8 cellular contexts compared by ENCODE assay signal in the genomic region with DNA sequence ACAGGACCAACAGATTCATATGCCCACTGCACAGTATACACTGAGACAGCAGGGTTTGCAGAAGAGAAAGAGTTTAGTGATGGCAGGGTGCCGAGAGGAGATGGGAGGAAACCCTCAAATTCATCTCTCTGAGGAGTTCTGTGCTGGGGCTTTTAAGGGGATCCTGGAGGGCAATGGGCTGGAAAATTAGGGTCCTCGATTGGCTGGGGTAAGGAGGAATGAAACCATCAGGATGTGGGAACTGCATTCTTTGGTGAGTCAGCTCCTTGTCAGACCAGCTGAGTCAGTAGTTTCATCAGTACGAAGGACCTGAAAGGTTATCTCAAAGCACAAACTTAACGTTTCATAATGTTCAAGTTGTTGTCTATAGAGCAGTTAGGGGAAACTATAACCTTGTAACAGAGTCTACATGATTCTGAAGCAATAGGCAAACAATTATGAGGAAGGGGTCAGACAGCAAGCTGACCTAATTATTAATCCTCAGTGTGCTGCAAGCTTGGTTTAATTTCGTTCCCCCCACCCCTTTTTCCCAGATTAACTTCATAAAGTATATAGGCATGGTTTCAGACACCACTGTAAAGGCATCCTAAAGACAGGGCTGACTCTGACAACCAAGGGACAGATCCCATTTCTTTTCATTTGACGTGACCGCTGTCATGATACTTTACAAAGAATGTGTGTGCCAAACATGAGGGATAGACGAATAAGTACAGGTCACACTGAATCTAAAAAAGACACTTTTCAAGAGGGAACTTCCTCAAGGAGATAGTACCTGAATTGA. TPM values are rescaled to one million over a fixed set of nuclear protein-coding genes. Genes with fewer than 3 reads are reported as not detected.
DNase-seq lines count a peak whose midpoint lies in the region; ATAC-seq and TF ChIP-seq lines count a peak whose summit lies in the region.

No MANE protein-coding gene starts in this region.

- H3K27me3 ChIP-seq in body of pancreas, result no peaks in the 10 kb centered on the region

- in situ Hi-C loops in Caki2 (cut with HindIII; ENCODE audit: low pct_unique_long_range_greater_than_20kb, low sequenced_read_pairs), result no loop called here

- no peaks in the 10 kb centered on the region for H3K36me3 ChIP-seq in body of pancreas (replicated peaks in 1 of 2; ENCODE audit: insufficient read depth in 1 of 2, low read depth in 2 of 2)
- peaks cover 31% of the 10 kb centered on the region for H3K36me3 ChIP-seq in mesodermal cell (ENCODE audit: control insufficient read depth, insufficient read depth, low read length)

- no peak overlapping the region for H3K4me3 ChIP-seq in body of pancreas
- peak overlapping the region; percentile 69 for H3K4me3 ChIP-seq in mesodermal cell (ENCODE audit: extremely low read depth, insufficient read depth, low read length, poor library complexity, severe bottlenecking)

- no peak for TF ChIP-seq CTCF in body of pancreas (IDR thresholded peaks at IDR 0.05)

- peak; percentile 57 for DNase-seq in Caki2 (ENCODE audit: low read depth)
- DNase-seq in LHCN-M2 (ENCODE audit: low read depth), result peak; percentile 90
- DNase-seq in body of pancreas, result peak in 1 of 4 donors; percentile 12
- DNase-seq in activated CD4-positive, CD25-positive, alpha-beta regulatory T cell (lab: John Stamatoyannopoulos, UW), result no peak
- no peak for DNase-seq in stimulated activated CD4-positive, alpha-beta T cell treated with anti-CD3 and anti-CD28 coated beads, Interleukin-1b, Interleukin-23, amount 100 ng/mL, for 48 hours
- no peak for DNase-seq in NCI-H526 treated with DMSO at 0.1 percent for 48 hours (lab: John Stamatoyannopoulos, UW)

- TF ChIP-seq POLR2A in body of pancreas (IDR thresholded peaks at IDR 0.05), result no peak

- ATAC-seq in body of pancreas, result no peak
- ATAC-seq in HG03520 (IDR thresholded peaks at IDR 0.05; ENCODE audit: unreplicated experiment), result no peak

- peak overlapping the region; percentile 71 to 87 (median 82) for H3K27ac ChIP-seq in body of pancreas
- peak overlapping the region; percentile 83 for H3K27ac ChIP-seq in mesodermal cell (ENCODE audit: low read depth, low read length, severe bottlenecking)

- H3K4me1 ChIP-seq in body of pancreas, result peaks cover 37% of the 10 kb centered on the region
- peaks cover 4% of the 10 kb centered on the region for H3K4me1 ChIP-seq in mesodermal cell (ENCODE audit: control insufficient read depth, insufficient read depth, low read length, poor library complexity, severe bottlenecking)

- WGBS in body of pancreas, 2 donors, result 41 to 45% methylated on average over 8 of the region's 8 CpGs
- WGBS in mesodermal cell (ENCODE audit: insufficient coverage in 2 of 2), 2 experiments, result 63 to 71% methylated on average over 6 to 8 of the region's 8 CpGs

- H3K9me3 ChIP-seq in body of pancreas (no peaks in the 10 kb centered on the region), mesodermal cell (ENCODE audit: control insufficient read depth, low read length) (peaks cover 14% of the 10 kb centered on the region)

- intact Hi-C loops in body of pancreas (cut with DNase I), result no loop called here

RNA-seq across cellular contexts. Expression of gene MSMO1, which starts 1.5 kb away (rescaled TPM):
- 141 and 152 TPM in 2 replicates for total RNA-seq in Caki2 (2014; rRNA removed; shearing (Covaris generic); ENCODE audit: low replicate concordance)
- total RNA-seq in LHCN-M2 (2014; rRNA removed) (70.5 and 74.1 TPM in 2 replicates), body of pancreas (10 to 100 TPM; 16.1 to 22.1 TPM)
- polyA plus RNA-seq in LHCN-M2 (2012), result 41.3 TPM
- polyA plus RNA-seq in mesodermal cell (2013, experiment 1 of 2), result 310 TPM
- 298 TPM for polyA plus RNA-seq in mesodermal cell (2013, experiment 2 of 2)

RNA-seq across cellular contexts. Expression of gene CPE, which starts 52.9 kb away (rescaled TPM):
- 0.78 and 4.7 TPM in 2 replicates for total RNA-seq in Caki2 (2014; rRNA removed; shearing (Covaris generic); ENCODE audit: low replicate concordance)
- 2.3 and 3.6 TPM in 2 replicates for total RNA-seq in LHCN-M2 (2014; rRNA removed)
- 5.3 TPM for polyA plus RNA-seq in LHCN-M2 (2012)
- 100 to 1,000 TPM in 1 of 2 donors, 10 to 100 TPM in 1; 71.6 to 108 TPM for total RNA-seq in body of pancreas
- polyA plus RNA-seq in mesodermal cell (2013, experiment 1 of 2), result 40.8 TPM
- polyA plus RNA-seq in mesodermal cell (2013, experiment 2 of 2), result 42.3 TPM

Comparison
In these comparisons a context has a peak if more than half of its experiments do, and no peak if none do; other contexts are left out.
1. DNase-seq: peak in Caki2 (single experiment) and LHCN-M2 (single experiment); none in activated CD4-positive, CD25-positive, alpha-beta regulatory T cell (0 of 4), stimulated activated CD4-positive, alpha-beta T cell treated with anti-CD3 and anti-CD28 coated beads, Interleukin-1b, Interleukin-23, amount 100 ng/mL, for 48 hours (single experiment) and NCI-H526 treated with DMSO at 0.1 percent for 48 hours (single experiment).
2. RNA of gene CPE, which starts 52.9 kb away (total RNA-seq): 71.6 to 108 TPM in body of pancreas; 0.78 to 4.7 TPM in Caki2 and 2.3 to 3.6 TPM in LHCN-M2; every median in the first group is over 10 times any median in the second.